9 cellular contexts compared by ENCODE assay signal in the genomic region with DNA sequence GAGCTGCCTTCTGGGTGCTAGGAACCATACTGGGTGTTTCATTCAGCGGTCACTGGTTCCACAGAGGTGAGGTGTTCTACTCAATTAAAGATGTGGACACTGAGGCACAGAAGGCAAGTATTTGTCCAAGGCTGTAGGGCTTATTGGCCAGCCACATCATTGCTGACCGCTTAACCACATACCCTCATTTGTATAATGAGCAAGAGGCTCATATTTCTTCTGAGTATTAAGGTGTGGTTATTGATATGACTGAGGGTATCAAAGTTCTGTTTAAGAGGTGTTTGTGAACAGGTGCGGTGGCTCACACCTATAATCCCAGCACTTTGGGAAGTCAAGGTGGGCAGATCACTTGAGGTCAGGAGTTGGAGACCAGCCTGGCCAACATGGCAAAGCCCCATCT. TPM values are rescaled to one million over a fixed set of nuclear protein-coding genes. Genes with fewer than 3 reads are reported as not detected.
A peak's percentile ranks its signal among the peaks of the same experiment; 100 is the strongest.
DNase-seq lines count a peak whose midpoint lies in the region; ATAC-seq, FAIRE-seq and TF ChIP-seq lines count a peak whose summit lies in the region.
"Had no signal": no experiment of that assay in that cellular context is flagged by ENCODE, and none has a peak within 500 bp of the region (broad histone marks: within the 10 kb centered on the region; RNA-seq: fewer than 3 reads in every experiment).

No MANE protein-coding gene starts in this region.

- H3K9me2 ChIP-seq in hepatocyte (replicated peaks; ENCODE audit: insufficient read depth): no peaks in the 10 kb centered on the region

- FAIRE-seq in small intestine (lab: Jason Lieb, UNC): no peak

- H3K36me3 Mint-ChIP-seq in T-cell: peaks cover 9% of the 10 kb centered on the region

- H3K4me3 ChIP-seq in hepatocyte (no peak overlapping the region), small intestine (ENCODE audit: low read depth in 1 of 2, low read length in 2 of 2) (no peak overlapping the region)

- DNase-seq in GM10248 (ENCODE audit: extremely low spot score): peak; percentile 5
- DNase-seq in T-cell: no peak
- DNase-seq in hepatocyte (ENCODE audit: low spot score): no peak
- DNase-seq in small intestine: peak; percentile 81
- no peak for DNase-seq in cerebellum (ENCODE audit: low spot score)
- DNase-seq: activated gamma-delta T cell treated with Interleukin-2 at 50 U/mL for 16 hours had no signal

- peak overlapping the region; percentile 52 for H3K4me2 ChIP-seq in hepatocyte

- ATAC-seq in T-cell (replicated peaks in 1 of 4) (no peak), HG02678 (IDR thresholded peaks at IDR 0.05; ENCODE audit: unreplicated experiment) (no peak), HG02852 (IDR thresholded peaks at IDR 0.05; ENCODE audit: unreplicated experiment) (no peak)
- ATAC-seq: Panc1 had no signal

- TF ChIP-seq CTCF in GM10248 (IDR thresholded peaks at IDR 0.05; ENCODE audit: control extremely low read depth, extremely low read depth, low read depth, missing control alignments) (no peak), hepatocyte (IDR thresholded peaks at IDR 0.05; ENCODE audit: poor library complexity) (no peak)

- H2AFZ ChIP-seq in hepatocyte: no peak overlapping the region

- H3K9me3 Mint-ChIP-seq in T-cell: no peaks in the 10 kb centered on the region

- H3K79me2 ChIP-seq in hepatocyte: peaks cover 100% of the 10 kb centered on the region

- H4K20me1 ChIP-seq in hepatocyte (ENCODE audit: insufficient read depth, poor library complexity, severe bottlenecking): peaks cover 100% of the 10 kb centered on the region

- CTCF ChIA-PET in GM10248 (lab: Yijun Ruan, JAX) (interaction anchor here (1.0 to 2.2 kb wide), 3 partner anchors 11 to 31 kb away, joined by 4 to 9 read pairs (median 5); no protein-coding TSS in a partner anchor), T-cell (lab: Charles Lee) (interaction anchor here in 1 of 2 donors (0.7 to 1.0 kb wide), 2 partner anchors 11 to 14 kb away, joined by 3 to 4 read pairs; a partner anchor contains a TSS)

- POLR2A ChIA-PET in GM10248 (lab: Yijun Ruan, JAX) (interaction anchor here (0.5 kb wide), 1 partner anchor 211 kb away, joined by 4 read pairs; no protein-coding TSS in a partner anchor), T-cell (lab: Charles Lee) (interaction anchor here in 1 of 2 donors (1.0 kb wide), 1 partner anchor 14 kb away, joined by 4 read pairs; a partner anchor contains a TSS)

- H3K27me3 ChIP-seq in hepatocyte: no peaks in the 10 kb centered on the region
- H3K27me3 ChIP-seq in small intestine (ENCODE audit: control insufficient read depth in 2 of 2, insufficient read depth in 2 of 2, low read length in 2 of 2): no peaks in the 10 kb centered on the region

- H3K4me1 ChIP-seq in hepatocyte (ENCODE audit: insufficient read depth): peaks cover 37% of the 10 kb centered on the region
- peaks cover 33 to 45% of the 10 kb centered on the region in 2 donors for H3K4me1 ChIP-seq in small intestine (ENCODE audit: control insufficient read depth in 2 of 2, insufficient read depth in 1 of 2, low read depth in 1 of 2, low read length in 1 of 2)

- H3K4me1 Mint-ChIP-seq in T-cell: peaks cover 90 to 93% (median 93%) of the 10 kb centered on the region in 3 donors

- no peak overlapping the region for H3K27ac Mint-ChIP-seq in T-cell

- H3K27me3 Mint-ChIP-seq in T-cell: no peaks in the 10 kb centered on the region

- 98% methylated on average over 3 of the region's 3 CpGs for WGBS in hepatocyte (ENCODE audit: low lambda C conversion rate, missing lambda C conversion rate)
- 28 to 64% (median 39%) methylated on average over 3 of the region's 3 CpGs for WGBS in small intestine, 3 donors

- H3K36me3 ChIP-seq in hepatocyte (replicated peaks; ENCODE audit: insufficient read depth, low read depth) (no peaks in the 10 kb centered on the region), small intestine (ENCODE audit: control insufficient read depth in 2 of 2, insufficient read depth in 2 of 2, low read length in 2 of 2) (no peaks in the 10 kb centered on the region)

- H3K4me3 Mint-ChIP-seq in T-cell: peak overlapping the region in 2 of 3 donors; percentile 72

- H3K9me3 ChIP-seq in hepatocyte (ENCODE audit: low read depth): no peaks in the 10 kb centered on the region
- no peaks in the 10 kb centered on the region for H3K9me3 ChIP-seq in small intestine (ENCODE audit: control insufficient read depth, low read depth)

- H3K27ac ChIP-seq in hepatocyte: no peak overlapping the region
- peak overlapping the region; percentile 74 to 94 for H3K27ac ChIP-seq in small intestine (ENCODE audit: low read depth in 1 of 2, low read length in 1 of 2)

RNA-seq across cellular contexts. Expression of a gene that starts 14.3 kb away (rescaled TPM):
- total RNA-seq in T-cell (100 to 1,000 TPM in 4 of 5 donors, 10 to 100 TPM in 1; 89.2 to 107 (median 104) TPM), hepatocyte (48.2 and 50.3 TPM in 2 replicates), cerebellum (45.0 TPM)
- polyA plus RNA-seq in hepatocyte (42.4 and 50.8 TPM in 2 replicates), small intestine (10 to 100 TPM; 18.6 to 26.8 (median 26.7) TPM)

RNA-seq across cellular contexts. Expression of a gene that starts 53.2 kb away (rescaled TPM):
- 10 to 100 TPM; 41.6 to 46.8 (median 45.2) TPM for total RNA-seq in T-cell
- 9.8 and 15.8 TPM in 2 replicates for total RNA-seq in hepatocyte
- 11.4 and 19.0 TPM in 2 replicates for polyA plus RNA-seq in hepatocyte
- polyA plus RNA-seq in small intestine: 10 to 100 TPM in 2 of 3 donors, 1 to 10 TPM in 1; 10.0 to 13.6 (median 12.1) TPM
- 27.9 TPM for total RNA-seq in cerebellum

Comparison
In these comparisons a context has a peak if more than half of its experiments do, and no peak if none do; other contexts are left out.
1. DNase-seq: peak in GM10248 (single experiment) and small intestine (single experiment); none in T-cell (0 of 34), hepatocyte (single experiment) and cerebellum (single experiment).